In genomic region chr10:17428616-17429097, GRCh38 we compare ENCODE assay signal across 8 cellular contexts. TPM values are rescaled to one million over a fixed set of nuclear protein-coding genes. Genes with fewer than 3 reads are reported as not detected.
DNase-seq lines count a peak whose midpoint lies in the region; ATAC-seq, FAIRE-seq and TF ChIP-seq lines count a peak whose summit lies in the region.

No MANE protein-coding gene starts in this region.

- H3K36me3 Mint-ChIP-seq in glutamatergic neuron (ENCODE audit: unreplicated experiment), result no peaks in the 10 kb centered on the region

- TF ChIP-seq CTCF in spleen (IDR thresholded peaks at IDR 0.05 in 8 of 11, conservative IDR thresholded peaks at IDR 0.05 in 3 of 11) (no peak), glutamatergic neuron (IDR thresholded peaks at IDR 0.05; ENCODE audit: partially characterized antibody, unreplicated experiment) (no peak)

- WGBS in spleen, 5 donors, result 21 to 37% (median 28%) methylated on average over 12 of the region's 12 CpGs

- peak; percentile 87 for FAIRE-seq in GM12891 (lab: Jason Lieb, UNC)

- H3K4me3 Mint-ChIP-seq in glutamatergic neuron (ENCODE audit: unreplicated experiment), result no peak overlapping the region

- peaks cover 7 to 69% (median 35%) of the 10 kb centered on the region in 6 donors for H3K4me1 ChIP-seq in spleen

- H3K9me3 Mint-ChIP-seq in glutamatergic neuron (ENCODE audit: unreplicated experiment), result peaks cover 2% of the 10 kb centered on the region

- H3K36me3 ChIP-seq in spleen (no peaks in the 10 kb centered on the region), MG63 (no peaks in the 10 kb centered on the region)

- H3K27ac ChIP-seq in spleen, result peak overlapping the region in 6 of 8 donors; percentile 10 to 67 (median 42)

- H3K27ac Mint-ChIP-seq in glutamatergic neuron (ENCODE audit: unreplicated experiment), result no peak overlapping the region

- no peak for TF ChIP-seq POLR2A in GM12891 (IDR thresholded peaks at IDR 0.05; ENCODE audit: low read depth, low read length)
- TF ChIP-seq POLR2A in spleen (IDR thresholded peaks at IDR 0.05), result no peak

- H3K9me3 ChIP-seq in spleen, result no peaks in the 10 kb centered on the region
- peaks cover 2% of the 10 kb centered on the region; the same call in 1 of the 2 replicates for H3K9me3 ChIP-seq in MG63

- peaks cover 0 to 36% (median 2%) of the 10 kb centered on the region in 7 donors for H3K27me3 ChIP-seq in spleen (replicated peaks in 1 of 7)
- 0 out of 2 replicates have a peak, but pooled peaks cover 3% of the 10 kb centered on the region for H3K27me3 ChIP-seq in MG63

- H3K27me3 Mint-ChIP-seq in glutamatergic neuron (ENCODE audit: unreplicated experiment), result no peaks in the 10 kb centered on the region

- DNase-seq in GM12891 (ENCODE audit: insufficient read length, low spot score) (no peak), activated T-cell treated with anti-CD3 and anti-CD28 coated beads for 1 hour (ENCODE audit: low read depth) (peak; percentile 49), spleen (peak; percentile 77), glutamatergic neuron (no peak), cerebellar nuclear complex (lab: John Stamatoyannopoulos, UW) (no peak), MG63 (no peak), anterior cingulate cortex (lab: John Stamatoyannopoulos, UW) (no peak)

- H3K4me3 ChIP-seq in spleen (peak overlapping the region in 4 of 8 donors; percentile 11 to 51 (median 14)), MG63 (no peak overlapping the region)

- ATAC-seq in HG03575 (IDR thresholded peaks at IDR 0.05; ENCODE audit: extremely low read depth, insufficient number of reproducible peaks, low FRiP score, unreplicated experiment), result peak; percentile 55

- intact Hi-C loops in spleen (cut with DNase I; ENCODE audit: low total_unique reads), result loop anchor here (5.0 kb wide), 1 partner anchor 581 kb away; no protein-coding TSS in a partner anchor

- peaks cover 8% of the 10 kb centered on the region for H3K4me1 Mint-ChIP-seq in glutamatergic neuron (ENCODE audit: low read depth, unreplicated experiment)

TF ChIP-seq in GM12891, 5 proteins besides CTCF, POLR2A, EP300 and RAD21:
- no peak for TF ChIP-seq POLR2AphosphoS5 (IDR thresholded peaks at IDR 0.05; ENCODE audit: low read depth, low read length)
- no peak for TF ChIP-seq POU2F2 (IDR thresholded peaks at IDR 0.05; ENCODE audit: low read depth, low read length)
- TF ChIP-seq TAF1 (IDR thresholded peaks at IDR 0.05; ENCODE audit: low read depth, low read length), result no peak
- no peak for TF ChIP-seq SPI1 (IDR thresholded peaks at IDR 0.05; ENCODE audit: low read depth, low read length)
- no peak for TF ChIP-seq PAX5 (IDR thresholded peaks at IDR 0.05; ENCODE audit: insufficient read depth, low read length, severe bottlenecking)
TF ChIP-seq in GM12891: peak in this region for 0.

RNA-seq across cellular contexts. Expression of gene ST8SIA6, which starts 25.7 kb away (rescaled TPM):
- not detected for polyA plus RNA-seq in GM12891 (2012; ENCODE audit: low read depth, missing spikeins)
- total RNA-seq in spleen, result 1 to 10 TPM in 4 of 7 donors, under 1 TPM in 2, not detected in 1; 0.66 to 1.2 (median 1.0) TPM
- under 1 TPM in 1 of 3 donors, not detected in 2; 0.02 TPM for polyA plus RNA-seq in spleen
- not detected for total RNA-seq in glutamatergic neuron (ENCODE audit: unreplicated experiment)
- total RNA-seq in MG63 (2014; rRNA removed; shearing (Covaris generic); ENCODE audit: low replicate concordance), result not detected in 2 replicates

Comparison
In these comparisons a context has a peak if more than half of its experiments do, and no peak if none do; other contexts are left out.
1. DNase-seq: peak in activated T-cell treated with anti-CD3 and anti-CD28 coated beads for 1 hour (single experiment) and spleen (single experiment); none in GM12891 (single experiment), glutamatergic neuron (single experiment), cerebellar nuclear complex (0 of 2), MG63 (single experiment) and anterior cingulate cortex (0 of 58).